In genomic region chr18:61236476-61237057, GRCh38 we compare ENCODE assay signal across 23 cellular contexts.
"Had no signal": no experiment of that assay in that cellular context is flagged by ENCODE, and none has a peak within 500 bp of the region (broad histone marks: within the 10 kb centered on the region; RNA-seq: fewer than 3 reads in every experiment).

No MANE protein-coding gene starts in this region.

- FAIRE-seq: endometrium, frontal cortex had no signal

- H3K4me1 Mint-ChIP-seq: naive thymus-derived CD8-positive, alpha-beta T cell; stimulated activated naive B cell treated with anti-CD40 and anti-IgM and Interleukin-4, amounts not matched to agents 10 μg/mL and 1 μg/mL and 100 μg/mL, for 72 hours; stimulated activated naive CD8-positive, alpha-beta T cell treated with anti-CD3 and anti-CD28 coated beads, Interleukin-15, amount 100 ng/mL, for 72 hours had no signal

- H3K9me3 ChIP-seq: mucosa of descending colon, neutrophil, psoas muscle, testis, tibial nerve, upper lobe of right lung, vagina had no signal

- H3K27ac ChIP-seq: neutrophil, psoas muscle, spleen, testis, tibial nerve, upper lobe of right lung, vagina had no signal

- DNase-seq: effector memory CD4-positive, alpha-beta T cell; islet precursor cell; mammary epithelial cell; mucosa of descending colon; naive thymus-derived CD8-positive, alpha-beta T cell; psoas muscle; retina; spleen; stimulated activated CD4-positive, alpha-beta T cell treated with anti-CD3 and anti-CD28 coated beads, Interleukin-15, amount 100 ng/mL, for 24 hours; stimulated activated CD4-positive, alpha-beta T cell treated with anti-CD3 and anti-CD28 coated beads, Interleukin-1b, Interleukin-23, amount 100 ng/mL, for 48 hours; stimulated activated CD4-positive, alpha-beta T cell treated with anti-CD3 and anti-CD28 coated beads, Interleukin-4, amount 100 ng/mL, for 24 hours; stimulated activated naive B cell treated with anti-CD40 and anti-IgM and Interleukin-4, amounts not matched to agents 10 μg/mL and 1 μg/mL and 100 μg/mL, for 72 hours; stimulated activated naive CD8-positive, alpha-beta T cell treated with anti-CD3 and anti-CD28 coated beads, Interleukin-15, amount 100 ng/mL, for 72 hours; testis; upper lobe of right lung had no signal

- H3K9me3 Mint-ChIP-seq: stimulated activated naive B cell treated with anti-CD40 and anti-IgM and Interleukin-4, amounts not matched to agents 10 μg/mL and 1 μg/mL and 100 μg/mL, for 72 hours had no signal

- H3K27me3 ChIP-seq: neutrophil, spleen, testis, tibial nerve, upper lobe of right lung, vagina had no signal

- H3K36me3 ChIP-seq: neutrophil, spleen, tibial nerve, upper lobe of right lung, vagina had no signal

- H3K27ac Mint-ChIP-seq: naive thymus-derived CD8-positive, alpha-beta T cell; stimulated activated naive B cell treated with anti-CD40 and anti-IgM and Interleukin-4, amounts not matched to agents 10 μg/mL and 1 μg/mL and 100 μg/mL, for 72 hours; stimulated activated naive CD8-positive, alpha-beta T cell treated with anti-CD3 and anti-CD28 coated beads, Interleukin-15, amount 100 ng/mL, for 72 hours had no signal

- H3K27me3 Mint-ChIP-seq: naive thymus-derived CD8-positive, alpha-beta T cell; stimulated activated naive B cell treated with anti-CD40 and anti-IgM and Interleukin-4, amounts not matched to agents 10 μg/mL and 1 μg/mL and 100 μg/mL, for 72 hours; stimulated activated naive CD8-positive, alpha-beta T cell treated with anti-CD3 and anti-CD28 coated beads, Interleukin-15, amount 100 ng/mL, for 72 hours had no signal

- H3K4me3 ChIP-seq: mucosa of descending colon, psoas muscle, spleen, testis, tibial nerve, upper lobe of right lung, vagina had no signal

- H3K36me3 Mint-ChIP-seq: naive thymus-derived CD8-positive, alpha-beta T cell; stimulated activated naive B cell treated with anti-CD40 and anti-IgM and Interleukin-4, amounts not matched to agents 10 μg/mL and 1 μg/mL and 100 μg/mL, for 72 hours had no signal

- H3K4me1 ChIP-seq: psoas muscle, spleen, testis, tibial nerve, upper lobe of right lung, vagina had no signal

- ATAC-seq: esophagus mucosa; left lobe of liver; mucosa of descending colon; naive thymus-derived CD8-positive, alpha-beta T cell; psoas muscle; sciatic nerve; stimulated activated naive B cell treated with anti-CD40 and anti-IgM and Interleukin-4, amounts not matched to agents 10 μg/mL and 1 μg/mL and 100 μg/mL, for 72 hours; stimulated activated naive CD8-positive, alpha-beta T cell treated with anti-CD3 and anti-CD28 coated beads, Interleukin-15, amount 100 ng/mL, for 72 hours; upper lobe of right lung had no signal

- H3K4me3 Mint-ChIP-seq: naive thymus-derived CD8-positive, alpha-beta T cell; stimulated activated naive B cell treated with anti-CD40 and anti-IgM and Interleukin-4, amounts not matched to agents 10 μg/mL and 1 μg/mL and 100 μg/mL, for 72 hours; stimulated activated naive CD8-positive, alpha-beta T cell treated with anti-CD3 and anti-CD28 coated beads, Interleukin-15, amount 100 ng/mL, for 72 hours had no signal
